In genomic region chr17:43599835-43600234, GRCh38 we compare ENCODE assay signal across 13 cellular contexts. TPM values are rescaled to one million over a fixed set of nuclear protein-coding genes. Genes with fewer than 3 reads are reported as not detected.
DNase-seq lines count a peak whose midpoint lies in the region; ATAC-seq and TF ChIP-seq lines count a peak whose summit lies in the region.
"Had no signal": no experiment of that assay in that cellular context is flagged by ENCODE, and none has a peak within 500 bp of the region (broad histone marks: within the 10 kb centered on the region; RNA-seq: fewer than 3 reads in every experiment).

No MANE protein-coding gene starts in this region.

- POLR2A ChIA-PET in activated CD4-positive, alpha-beta memory T cell treated with anti-CD3 and anti-CD28 coated beads, Interleukin-2, amount 10 ng/mL, durations not matched to agents 7 days and 5 days (lab: Charles Lee): no interaction called here

- H3K27ac Mint-ChIP-seq in nephron: peak overlapping the region in 2 of 3 experiments; percentile 74 to 87
- H3K27ac Mint-ChIP-seq in activated CD4-positive, alpha-beta memory T cell treated with anti-CD3 and anti-CD28 coated beads, Interleukin-2, amount 10 ng/mL, durations not matched to agents 7 days and 5 days: no peak overlapping the region
- H3K27ac Mint-ChIP-seq: activated naive CD8-positive, alpha-beta T cell treated with anti-CD3 and anti-CD28 coated beads, Interleukin-2, amount 50 U/mL, for 24 hours had no signal

- TF ChIP-seq POLR2A in NB4 (IDR thresholded peaks at IDR 0.05; ENCODE audit: extremely low read depth, insufficient read length): no peak
- no peak for TF ChIP-seq POLR2A in ovary (IDR thresholded peaks at IDR 0.05)

- H3K36me3 Mint-ChIP-seq in nephron (ENCODE audit: low read depth): no peaks in the 10 kb centered on the region
- no peaks in the 10 kb centered on the region for H3K36me3 Mint-ChIP-seq in activated CD4-positive, alpha-beta memory T cell treated with anti-CD3 and anti-CD28 coated beads, Interleukin-2, amount 10 ng/mL, durations not matched to agents 7 days and 5 days (ENCODE audit: low read depth)

- peaks cover 1% of the 10 kb centered on the region for H3K9me3 Mint-ChIP-seq in nephron
- H3K9me3 Mint-ChIP-seq in activated CD4-positive, alpha-beta memory T cell treated with anti-CD3 and anti-CD28 coated beads, Interleukin-2, amount 10 ng/mL, durations not matched to agents 7 days and 5 days: no peaks in the 10 kb centered on the region
- H3K9me3 Mint-ChIP-seq: activated naive CD8-positive, alpha-beta T cell treated with anti-CD3 and anti-CD28 coated beads, Interleukin-2, amount 50 U/mL, for 24 hours had no signal

- no peak overlapping the region for H3K4me3 ChIP-seq in NB4 (ENCODE audit: low read depth, low read length)
- no peak overlapping the region for H3K4me3 ChIP-seq in colonic mucosa
- no peak overlapping the region for H3K4me3 ChIP-seq in ovary

- CTCF ChIA-PET in activated CD4-positive, alpha-beta memory T cell treated with anti-CD3 and anti-CD28 coated beads, Interleukin-2, amount 10 ng/mL, durations not matched to agents 7 days and 5 days (lab: Charles Lee): no interaction called here

- peak overlapping the region in 1 of 3 experiments; percentile 25 for H3K4me3 Mint-ChIP-seq in nephron
- no peak overlapping the region for H3K4me3 Mint-ChIP-seq in activated CD4-positive, alpha-beta memory T cell treated with anti-CD3 and anti-CD28 coated beads, Interleukin-2, amount 10 ng/mL, durations not matched to agents 7 days and 5 days
- H3K4me3 Mint-ChIP-seq: activated naive CD8-positive, alpha-beta T cell treated with anti-CD3 and anti-CD28 coated beads, Interleukin-2, amount 50 U/mL, for 24 hours had no signal

- 87 to 93% (median 89%) methylated on average over 3 of the region's 3 CpGs for WGBS in ovary, 3 donors

- H3K4me1 ChIP-seq in colonic mucosa (no peaks in the 10 kb centered on the region), ovary (ENCODE audit: insufficient read depth) (no peaks in the 10 kb centered on the region)

- in situ Hi-C loops in G401 (cut with HindIII; ENCODE audit: low sequenced_read_pairs): no loop called here

- no peak overlapping the region for H3K27ac ChIP-seq in colonic mucosa
- H3K27ac ChIP-seq in ovary: no peak overlapping the region
- H3K27ac ChIP-seq: epithelial cell of prostate had no signal

- H3K4me1 Mint-ChIP-seq in nephron: peaks cover 53% of the 10 kb centered on the region
- H3K4me1 Mint-ChIP-seq in activated CD4-positive, alpha-beta memory T cell treated with anti-CD3 and anti-CD28 coated beads, Interleukin-2, amount 10 ng/mL, durations not matched to agents 7 days and 5 days: no peaks in the 10 kb centered on the region
- H3K4me1 Mint-ChIP-seq: activated naive CD8-positive, alpha-beta T cell treated with anti-CD3 and anti-CD28 coated beads, Interleukin-2, amount 50 U/mL, for 24 hours had no signal

- intact Hi-C loops in colonic mucosa (cut with DNase I): no loop called here
- intact Hi-C loops in ovary (cut with DNase I): no loop called here

- H3K27me3 ChIP-seq in colonic mucosa: no peaks in the 10 kb centered on the region
- no peaks in the 10 kb centered on the region for H3K27me3 ChIP-seq in ovary

- DNase-seq in Daoy (ENCODE audit: low read depth) (peak; percentile 81), NB4 (ENCODE audit: low read depth) (peak; percentile 45), colonic mucosa (peak; percentile 20), G401 (ENCODE audit: low spot score) (no peak), ovary (no peak)
- DNase-seq in activated CD4-positive, alpha-beta memory T cell treated with anti-CD3 and anti-CD28 coated beads, Interleukin-2, amount 10 ng/mL, durations not matched to agents 7 days and 5 days: no peak
- DNase-seq: activated naive CD8-positive, alpha-beta T cell treated with anti-CD3 and anti-CD28 coated beads, Interleukin-2, amount 50 U/mL, for 24 hours; left colon; occipital lobe; stimulated activated CD4-positive, alpha-beta T cell treated with anti-CD3 and anti-CD28 coated beads, Interleukin-4, amount 100 ng/mL, for 24 hours had no signal

- TF ChIP-seq CTCF in NB4 (IDR thresholded peaks at IDR 0.05; ENCODE audit: low read depth, low read length) (no peak), colonic mucosa (IDR thresholded peaks at IDR 0.05) (no peak), nephron (IDR thresholded peaks at IDR 0.05; ENCODE audit: unreplicated experiment in 3 of 3) (no peak), ovary (IDR thresholded peaks at IDR 0.05) (no peak)

- peaks cover 25% of the 10 kb centered on the region for H3K27me3 Mint-ChIP-seq in nephron (ENCODE audit: low read depth)
- H3K27me3 Mint-ChIP-seq in activated CD4-positive, alpha-beta memory T cell treated with anti-CD3 and anti-CD28 coated beads, Interleukin-2, amount 10 ng/mL, durations not matched to agents 7 days and 5 days: peaks cover 11% of the 10 kb centered on the region

- no peaks in the 10 kb centered on the region for H3K9me3 ChIP-seq in colonic mucosa
- H3K9me3 ChIP-seq in ovary: no peaks in the 10 kb centered on the region

- no peak for ATAC-seq in GM21825 (IDR thresholded peaks at IDR 0.05; ENCODE audit: unreplicated experiment)
- ATAC-seq: activated naive CD8-positive, alpha-beta T cell treated with anti-CD3 and anti-CD28 coated beads, Interleukin-2, amount 50 U/mL, for 24 hours; left colon had no signal

- TF ChIP-seq EP300 in ovary (IDR thresholded peaks at IDR 0.05): no peak

- no peak overlapping the region for H3K9ac ChIP-seq in colonic mucosa (ENCODE audit: low read depth in 2 of 2, low read length in 2 of 2)

- H3K36me3 ChIP-seq in colonic mucosa (no peaks in the 10 kb centered on the region), ovary (no peaks in the 10 kb centered on the region)

RNA-seq across cellular contexts. Expression of gene ETV4, which starts 53.7 kb away (rescaled TPM):
- 27.7 and 51.4 TPM in 2 replicates for total RNA-seq in Daoy (2014; rRNA removed; shearing (Covaris generic))
- 1 to 10 TPM; 1.4 to 9.0 TPM for total RNA-seq in colonic mucosa
- total RNA-seq in activated CD4-positive, alpha-beta memory T cell treated with anti-CD3 and anti-CD28 coated beads, Interleukin-2, amount 10 ng/mL, durations not matched to agents 7 days and 5 days: 1 to 10 TPM; 3.6 to 4.0 TPM
- total RNA-seq in G401 (2014; rRNA removed; shearing (Covaris generic)): 30.9 and 31.5 TPM in 2 replicates
- 1 to 10 TPM in 3 of 7 donors, under 1 TPM in 3, not detected in 1; 0.25 to 5.3 (median 1.1) TPM for total RNA-seq in ovary
- under 1 TPM; 0.33 to 0.39 TPM for polyA plus RNA-seq in ovary

Comparison
In these comparisons a context has a peak if more than half of its experiments do, and no peak if none do; other contexts are left out.
1. DNase-seq: peak in Daoy (single experiment), NB4 (single experiment) and colonic mucosa (single experiment); none in activated CD4-positive, alpha-beta memory T cell treated with anti-CD3 and anti-CD28 coated beads, Interleukin-2, amount 10 ng/mL, durations not matched to agents 7 days and 5 days (single experiment), G401 (single experiment) and ovary (0 of 5).